ENCODE assay signal across 9 cellular contexts in genomic region chrX:21373637-21374162, GRCh38. TPM values are rescaled to one million over a fixed set of nuclear protein-coding genes. Genes with fewer than 3 reads are reported as not detected.
DNase-seq lines count a peak whose midpoint lies in the region; ATAC-seq and TF ChIP-seq lines count a peak whose summit lies in the region.
"Had no signal": no experiment of that assay in that cellular context is flagged by ENCODE, and none has a peak within 500 bp of the region (broad histone marks: within the 10 kb centered on the region; RNA-seq: fewer than 3 reads in every experiment).

No MANE protein-coding gene starts in this region.

- H3K4me3 Mint-ChIP-seq in activated T-cell treated with anti-CD3 and anti-CD28 coated beads, Interleukin-2, amount 50 U/mL, for 4 hours: peak overlapping the region; percentile 74

- peak overlapping the region; percentile 37 for H3K4me3 ChIP-seq in GM06990 (replicated peaks; ENCODE audit: low read depth, low read length)
- peak overlapping the region; percentile 20; the same call in 1 of the 2 replicates for H3K4me3 ChIP-seq in MG63
- peak overlapping the region; percentile 44 to 57 (median 51) for H3K4me3 ChIP-seq in gastrocnemius medialis

- H3K9me3 ChIP-seq in MG63: no peaks in the 10 kb centered on the region
- no peaks in the 10 kb centered on the region for H3K9me3 ChIP-seq in gastrocnemius medialis

- intact Hi-C loops in Right ventricle myocardium superior (cut with DNase I) (no loop called here), gastrocnemius medialis (cut with DNase I; ENCODE audit: low total_unique reads) (loop anchor here (10.0 kb wide), 1 partner anchor 849 kb away; no protein-coding TSS in a partner anchor)

- H3K4me1 ChIP-seq in gastrocnemius medialis: peaks cover 0 to 7% of the 10 kb centered on the region in 2 donors

- TF ChIP-seq CTCF in GM06990 (IDR thresholded peaks at IDR 0.05; ENCODE audit: insufficient read depth, low read length, poor library complexity, severe bottlenecking): no peak
- TF ChIP-seq CTCF in gastrocnemius medialis (IDR thresholded peaks at IDR 0.05 in 4 of 5, conservative IDR thresholded peaks at IDR 0.05 in 1 of 5): no peak

- TF ChIP-seq POLR2A in gastrocnemius medialis (IDR thresholded peaks at IDR 0.05): no peak

- in situ Hi-C loops in gastrocnemius medialis (cut with MboI; ENCODE audit: low sequenced_read_pairs in 4 of 4): no loop called here

- H3K27me3 ChIP-seq in GM06990 (replicated peaks; ENCODE audit: control insufficient read depth, insufficient read depth, low read length) (no peaks in the 10 kb centered on the region), MG63 (peaks cover 30% of the 10 kb centered on the region), gastrocnemius medialis (peaks cover 7 to 32% (median 25%) of the 10 kb centered on the region in 3 donors)

- DNase-seq in GM06990 (ENCODE audit: extremely low read depth, insufficient read length) (no peak), MG63 (no peak), Right ventricle myocardium superior (peak; percentile 64), gastrocnemius medialis (no peak), occipital lobe (lab: John Stamatoyannopoulos, UW) (no peak), DMS153 (lab: John Stamatoyannopoulos, UW) (no peak)
- DNase-seq in activated T-cell treated with anti-CD3 and anti-CD28 coated beads, Interleukin-2, amount 50 U/mL, for 4 hours: peak; percentile 24

- peaks cover 23% of the 10 kb centered on the region for H3K4me1 Mint-ChIP-seq in activated T-cell treated with anti-CD3 and anti-CD28 coated beads, Interleukin-2, amount 50 U/mL, for 4 hours (ENCODE audit: low read depth)

- H3K9me3 Mint-ChIP-seq in activated T-cell treated with anti-CD3 and anti-CD28 coated beads, Interleukin-2, amount 50 U/mL, for 4 hours: no peaks in the 10 kb centered on the region

- no peaks in the 10 kb centered on the region for H3K36me3 Mint-ChIP-seq in activated T-cell treated with anti-CD3 and anti-CD28 coated beads, Interleukin-2, amount 50 U/mL, for 4 hours (ENCODE audit: insufficient read depth)

- ATAC-seq in GM21529 (IDR thresholded peaks at IDR 0.05; ENCODE audit: unreplicated experiment) (peak; percentile 23), Right ventricle myocardium superior (ENCODE audit: poor library complexity) (peak; percentile 49), gastrocnemius medialis (no peak)
- ATAC-seq in activated T-cell treated with anti-CD3 and anti-CD28 coated beads, Interleukin-2, amount 50 U/mL, for 4 hours: peak; percentile 42 to 51
- ATAC-seq: Panc1 had no signal

- H3K27ac ChIP-seq in gastrocnemius medialis: no peak overlapping the region

- H3K36me3 ChIP-seq in GM06990 (ENCODE audit: control insufficient read depth, insufficient read depth, low read length) (no peaks in the 10 kb centered on the region), MG63 (no peaks in the 10 kb centered on the region), gastrocnemius medialis (no peaks in the 10 kb centered on the region)

- no peaks in the 10 kb centered on the region for H3K27me3 Mint-ChIP-seq in activated T-cell treated with anti-CD3 and anti-CD28 coated beads, Interleukin-2, amount 50 U/mL, for 4 hours (ENCODE audit: low read depth)

RNA-seq across cellular contexts. Expression of gene CNKSR2, which starts 0.5 kb away (rescaled TPM):
- total RNA-seq in MG63 (2014; rRNA removed; shearing (Covaris generic); ENCODE audit: low replicate concordance): 0.07 TPM in 1 of 2 replicates, not detected in the other
- 10 to 100 TPM in 1 of 3 donors, 1 to 10 TPM in 2; 6.4 to 11.4 (median 9.0) TPM for total RNA-seq in activated T-cell treated with anti-CD3 and anti-CD28 coated beads, Interleukin-2, amount 50 U/mL, for 4 hours
- 0.51 TPM for total RNA-seq in Right ventricle myocardium superior
- 1 to 10 TPM in 2 of 4 donors, under 1 TPM in 2; 0.44 to 8.7 (median 3.0) TPM for total RNA-seq in gastrocnemius medialis
- total RNA-seq in occipital lobe: 200 TPM

Comparison
In these comparisons a context has a peak if more than half of its experiments do, and no peak if none do; other contexts are left out.
1. DNase-seq: peak in activated T-cell treated with anti-CD3 and anti-CD28 coated beads, Interleukin-2, amount 50 U/mL, for 4 hours (single experiment) and Right ventricle myocardium superior (single experiment); none in GM06990 (single experiment), MG63 (single experiment), gastrocnemius medialis (0 of 2), occipital lobe (single experiment) and DMS153 (single experiment).
2. ATAC-seq: peak in GM21529 (single experiment), activated T-cell treated with anti-CD3 and anti-CD28 coated beads, Interleukin-2, amount 50 U/mL, for 4 hours (2 of 2) and Right ventricle myocardium superior (single experiment); none in gastrocnemius medialis (0 of 2).
3. RNA of gene CNKSR2, which starts 0.5 kb away (total RNA-seq): 200 TPM in occipital lobe (single experiment); 6.4 to 11.4 TPM in activated T-cell treated with anti-CD3 and anti-CD28 coated beads, Interleukin-2, amount 50 U/mL, for 4 hours, 0.44 to 8.7 TPM in gastrocnemius medialis, 0.51 TPM in Right ventricle myocardium superior (single experiment) and 0.07 TPM in MG63; every median in the first group is over 10 times any median in the second.
4. Peak in every context shown above with its lines, with median percentiles within 50 percentile points of each other: H3K4me3 ChIP-seq.